Comparison of ENCODE assay signal across 1 cellular context in the genomic region with DNA sequence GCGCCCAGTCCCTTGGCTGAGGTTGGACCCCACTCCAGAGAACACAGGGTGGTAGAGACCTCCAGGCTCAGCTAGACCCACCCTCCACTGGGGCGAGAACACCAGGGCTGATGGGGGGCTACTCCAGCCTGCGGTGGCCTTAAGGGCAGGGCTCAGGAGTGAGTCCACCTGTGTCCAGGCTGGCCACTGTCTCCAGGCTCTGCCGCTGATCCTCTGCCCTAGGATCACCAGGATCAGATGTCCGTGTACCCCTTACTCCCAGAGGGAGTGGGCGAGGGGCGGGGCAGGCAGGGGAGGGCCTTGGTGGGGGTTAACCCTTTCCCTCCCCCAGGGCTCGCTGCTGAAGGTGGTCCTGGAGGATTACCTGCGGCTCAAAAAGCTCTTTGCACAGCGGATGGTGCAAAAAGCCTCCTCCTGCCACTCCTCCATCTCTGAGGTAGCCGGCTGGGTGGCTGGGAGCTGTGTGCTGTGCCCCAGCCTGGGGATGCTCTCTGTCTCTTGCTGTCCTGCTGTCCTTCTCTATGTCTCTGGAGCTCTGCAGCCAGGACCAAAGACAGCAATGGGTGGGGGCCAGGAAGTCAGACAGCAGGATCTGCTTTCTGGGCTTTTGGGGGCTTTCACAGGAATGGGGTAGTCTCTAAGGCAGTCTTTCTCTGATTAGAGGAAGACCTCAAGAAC.
TF ChIP-seq lines count a peak whose summit lies in the region.

No MANE protein-coding gene starts in this region.

TF ChIP-seq in GM12878, 131 proteins besides CTCF, POLR2A, EP300 and RAD21:
- no peak for TF ChIP-seq ETV6 (conservative IDR thresholded peaks at IDR 0.05 in 1 of 2, IDR thresholded peaks at IDR 0.05 in 1 of 2; ENCODE audit: borderline replicate concordance in 1 of 2, low read depth in 1 of 2)
- TF ChIP-seq TARDBP (IDR thresholded peaks at IDR 0.05; ENCODE audit: borderline replicate concordance) = no peak
- no peak for TF ChIP-seq GATAD2B (conservative IDR thresholded peaks at IDR 0.05; ENCODE audit: low read depth)
- TF ChIP-seq, protein P1, sequence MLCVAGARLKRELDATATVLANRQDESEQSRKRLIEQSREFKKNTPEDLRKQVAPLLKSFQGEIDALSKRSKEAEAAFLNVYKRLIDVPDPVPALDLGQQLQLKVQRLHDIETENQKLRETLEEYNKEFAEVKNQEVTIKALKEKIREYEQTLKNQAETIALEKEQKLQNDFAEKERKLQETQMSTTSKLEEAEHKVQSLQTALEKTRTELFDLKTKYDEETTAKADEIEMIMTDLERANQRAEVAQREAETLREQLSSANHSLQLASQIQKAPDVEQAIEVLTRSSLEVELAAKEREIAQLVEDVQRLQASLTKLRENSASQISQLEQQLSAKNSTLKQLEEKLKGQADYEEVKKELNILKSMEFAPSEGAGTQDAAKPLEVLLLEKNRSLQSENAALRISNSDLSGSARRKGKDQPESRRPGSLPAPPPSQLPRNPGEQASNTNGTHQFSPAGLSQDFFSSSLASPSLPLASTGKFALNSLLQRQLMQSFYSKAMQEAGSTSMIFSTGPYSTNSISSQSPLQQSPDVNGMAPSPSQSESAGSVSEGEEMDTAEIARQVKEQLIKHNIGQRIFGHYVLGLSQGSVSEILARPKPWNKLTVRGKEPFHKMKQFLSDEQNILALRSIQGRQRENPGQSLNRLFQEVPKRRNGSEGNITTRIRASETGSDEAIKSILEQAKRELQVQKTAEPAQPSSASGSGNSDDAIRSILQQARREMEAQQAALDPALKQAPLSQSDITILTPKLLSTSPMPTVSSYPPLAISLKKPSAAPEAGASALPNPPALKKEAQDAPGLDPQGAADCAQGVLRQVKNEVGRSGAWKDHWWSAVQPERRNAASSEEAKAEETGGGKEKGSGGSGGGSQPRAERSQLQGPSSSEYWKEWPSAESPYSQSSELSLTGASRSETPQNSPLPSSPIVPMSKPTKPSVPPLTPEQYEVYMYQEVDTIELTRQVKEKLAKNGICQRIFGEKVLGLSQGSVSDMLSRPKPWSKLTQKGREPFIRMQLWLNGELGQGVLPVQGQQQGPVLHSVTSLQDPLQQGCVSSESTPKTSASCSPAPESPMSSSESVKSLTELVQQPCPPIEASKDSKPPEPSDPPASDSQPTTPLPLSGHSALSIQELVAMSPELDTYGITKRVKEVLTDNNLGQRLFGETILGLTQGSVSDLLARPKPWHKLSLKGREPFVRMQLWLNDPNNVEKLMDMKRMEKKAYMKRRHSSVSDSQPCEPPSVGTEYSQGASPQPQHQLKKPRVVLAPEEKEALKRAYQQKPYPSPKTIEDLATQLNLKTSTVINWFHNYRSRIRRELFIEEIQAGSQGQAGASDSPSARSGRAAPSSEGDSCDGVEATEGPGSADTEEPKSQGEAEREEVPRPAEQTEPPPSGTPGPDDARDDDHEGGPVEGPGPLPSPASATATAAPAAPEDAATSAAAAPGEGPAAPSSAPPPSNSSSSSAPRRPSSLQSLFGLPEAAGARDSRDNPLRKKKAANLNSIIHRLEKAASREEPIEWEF (IDR thresholded peaks at IDR 0.05; ENCODE audit: insufficient replicate concordance, low read depth, low read length) = no peak
- TF ChIP-seq FOS (IDR thresholded peaks at IDR 0.05; ENCODE audit: borderline replicate concordance, extremely low read depth, insufficient read length) = no peak
- no peak for TF ChIP-seq EGR1 (IDR thresholded peaks at IDR 0.05; ENCODE audit: borderline replicate concordance in 1 of 2, low read depth in 2 of 2, low read length in 2 of 2)
